Comparison of ENCODE assay signal across 21 cellular contexts in the genomic region with DNA sequence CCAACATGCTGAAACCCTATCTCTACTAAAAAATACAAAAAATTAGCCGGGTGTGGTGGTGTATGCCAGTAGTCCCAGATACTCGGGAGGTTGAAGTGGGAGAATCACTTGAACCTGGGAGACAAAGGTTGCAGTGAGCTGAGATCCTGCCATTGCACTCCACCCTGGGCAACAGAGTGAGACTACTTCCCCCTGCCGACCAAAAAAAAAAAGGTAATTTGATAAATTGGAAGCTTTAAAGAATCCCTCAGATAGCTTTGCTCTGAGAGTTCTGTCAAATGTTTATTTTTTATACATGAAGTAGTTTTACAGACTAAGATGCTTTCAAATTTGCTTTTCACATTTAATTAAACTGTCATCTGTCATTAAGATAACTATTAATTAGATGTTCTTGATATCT.
A peak's percentile ranks its signal among the peaks of the same experiment; 100 is the strongest.
DNase-seq lines count a peak whose midpoint lies in the region; ATAC-seq, FAIRE-seq and TF ChIP-seq lines count a peak whose summit lies in the region.
"Had no signal": no experiment of that assay in that cellular context is flagged by ENCODE, and none has a peak within 500 bp of the region (broad histone marks: within the 10 kb centered on the region; RNA-seq: fewer than 3 reads in every experiment).

No MANE protein-coding gene starts in this region.

- in situ Hi-C loops in HepG2 (cut with HindIII; ENCODE audit: extremely low pct_ligation_motif_present, low pct_unique_long_range_greater_than_20kb) (no loop called here), GM12878 (cut with MboI) (no loop called here)

- FAIRE-seq in HepG2 (lab: Jason Lieb, UNC) (no peak), GM12878 (lab: Jason Lieb, UNC) (no peak)
- FAIRE-seq: A204.1, D721Med, GM12891, GM18507, H54 had no signal

- peak; percentile 21; the same call in 1 of the 2 replicates for TF ChIP-seq CTCF in HepG2 (CRISPR knock-in tag; IDR thresholded peaks at IDR 0.05)
- TF ChIP-seq CTCF in right lobe of liver (IDR thresholded peaks at IDR 0.05), result no peak
- no peak for TF ChIP-seq CTCF in GM12878 (IDR thresholded peaks at IDR 0.05 in 2 of 3, conservative IDR thresholded peaks at IDR 0.05 in 1 of 3; ENCODE audit: control insufficient read depth in 2 of 3, extremely low read depth in 1 of 3, insufficient read depth in 1 of 3, low read depth in 3 of 3, low read length in 3 of 3)

- H2AFZ ChIP-seq in HepG2 (ENCODE audit: low read length) (no peak overlapping the region), GM12878 (ENCODE audit: control insufficient read depth, low read depth, low read length) (no peak overlapping the region)

- TF ChIP-seq RAD21 in HepG2 (CRISPR knock-in tag; IDR thresholded peaks at IDR 0.05) (no peak), GM12878 (IDR thresholded peaks at IDR 0.05; ENCODE audit: insufficient read depth, low read depth, low read length) (peak; percentile 20; the same call in 1 of the 2 replicates)

- H3K9me3 ChIP-seq in HepG2 (ENCODE audit: low read length) (no peaks in the 10 kb centered on the region), right lobe of liver (no peaks in the 10 kb centered on the region), GM12878 (replicated peaks; ENCODE audit: control insufficient read depth, insufficient read depth, low read length) (no peaks in the 10 kb centered on the region)
- H3K9me3 ChIP-seq: BLaER1, HAP-1 had no signal

- no peak overlapping the region for H3K9ac ChIP-seq in HepG2 (ENCODE audit: insufficient read depth, low read depth, low read length)
- H3K9ac ChIP-seq in GM12878 (ENCODE audit: control insufficient read depth, insufficient read depth, low read length), result no peak overlapping the region
- H3K9ac ChIP-seq: BLaER1 had no signal

- POLR2A ChIA-PET in HepG2 (lab: Yijun Ruan, JAX) (no interaction called here), GM12878 (lab: Charles Lee) (interaction anchor here (0.7 kb wide), 1 partner anchor 324 kb away, joined by 6 read pairs; no protein-coding TSS in a partner anchor)

- H3K36me3 ChIP-seq in HepG2 (replicated peaks in 1 of 2; ENCODE audit: control insufficient read depth in 1 of 2, insufficient read depth in 2 of 2, low read length in 2 of 2), result no peaks in the 10 kb centered on the region
- H3K36me3 ChIP-seq in right lobe of liver, result no peaks in the 10 kb centered on the region
- no peaks in the 10 kb centered on the region for H3K36me3 ChIP-seq in GM12878 (ENCODE audit: control insufficient read depth in 2 of 2, insufficient read depth in 2 of 2, low read length in 1 of 2)
- H3K36me3 ChIP-seq: BLaER1, HAP-1 had no signal

- H3K27me3 ChIP-seq in HepG2 (ENCODE audit: control insufficient read depth in 1 of 2, insufficient read depth in 2 of 2, low read length in 2 of 2) (no peaks in the 10 kb centered on the region), right lobe of liver (no peaks in the 10 kb centered on the region), GM12878 (replicated peaks in 1 of 2; ENCODE audit: control insufficient read depth in 2 of 2, insufficient read depth in 2 of 2, low read length in 1 of 2) (no peaks in the 10 kb centered on the region)
- H3K27me3 ChIP-seq: BLaER1 had no signal

- H4K20me1 ChIP-seq in HepG2 (ENCODE audit: insufficient read depth, low read length), result no peaks in the 10 kb centered on the region
- no peaks in the 10 kb centered on the region for H4K20me1 ChIP-seq in GM12878 (ENCODE audit: control insufficient read depth, insufficient read depth)
- H4K20me1 ChIP-seq: BLaER1 had no signal

- SMC1A ChIA-PET in GM12878 (lab: Charles Lee; ENCODE audit: uncharacterized antibody, unreplicated experiment), result interaction anchor here (0.6 kb wide), 2 partner anchors 88 to 301 kb away, joined by 3 read pairs; no protein-coding TSS in a partner anchor

- BruUV-seq in HepG2 (replicated peaks; lab: Mats Ljungman, UMichigan) (no TSS peak), GM12878 (replicated peaks; lab: Mats Ljungman, UMichigan) (no TSS peak)

- CTCF ChIA-PET in HepG2 (lab: Yijun Ruan, JAX; ENCODE audit: low intra/inter-chr PET ratio, low total read pairs), result no interaction called here
- CTCF ChIA-PET in GM12878 (lab: Yijun Ruan, JAX), result no interaction called here

- 19% methylated on average over 3 of the region's 3 CpGs for WGBS in HepG2 (ENCODE audit: low lambda C conversion rate)
- 71% methylated on average over 3 of the region's 3 CpGs for WGBS in right lobe of liver (ENCODE audit: insufficient coverage, low coverage, low lambda C conversion rate, missing lambda C conversion rate)
- 3% methylated on average over 3 of the region's 3 CpGs for WGBS in GM12878 (ENCODE audit: insufficient coverage, insufficient replicate concordance, low lambda C conversion rate, missing lambda C conversion rate)

- RAD21 ChIA-PET in GM12878 (lab: Charles Lee; ENCODE audit: unreplicated experiment), result no interaction called here

- DNase-seq in HepG2 (ENCODE audit: low spot score) (no peak), right lobe of liver (no peak), OCI-M1 (lab: John Stamatoyannopoulos, UW) (peak; percentile 27), GM12878 (ENCODE audit: low read depth, low spot score) (no peak)
- DNase-seq: CD4-positive, alpha-beta T cell; CD8-positive, alpha-beta memory T cell; DMS 273 treated with DMSO at 0.1 percent for 48 hours; DMS79; EL; GDM1; GOT3 had no signal

- no peak for TF ChIP-seq EP300 in HepG2 (IDR thresholded peaks at IDR 0.05; ENCODE audit: low read depth in 2 of 2, low read length in 2 of 2)
- no peak for TF ChIP-seq EP300 in HepG2 (CRISPR knock-in tag; IDR thresholded peaks at IDR 0.05; ENCODE audit: borderline replicate concordance)
- no peak for TF ChIP-seq EP300 in GM12878 (IDR thresholded peaks at IDR 0.05; ENCODE audit: borderline replicate concordance in 1 of 2, control insufficient read depth in 1 of 2, low read depth in 2 of 2, low read length in 2 of 2)

- H3K4me3 ChIP-seq in HepG2 (replicated peaks in 1 of 3; ENCODE audit: insufficient read depth in 1 of 3, low read depth in 2 of 3, low read length in 3 of 3) (no peak overlapping the region), right lobe of liver (no peak overlapping the region), GM12878 (no peak overlapping the region)
- H3K4me3 ChIP-seq: BLaER1, HAP-1 had no signal

- intact Hi-C loops in HepG2 (cut with micrococcal nuclease; ENCODE audit: unreplicated experiment) (no loop called here), right lobe of liver (cut with DNase I) (no loop called here), GM12878 (cut with micrococcal nuclease; ENCODE audit: unreplicated experiment) (no loop called here)

- ATAC-seq in HepG2 (no peak), right lobe of liver (no peak), GM12878 (no peak), GM21390 (IDR thresholded peaks at IDR 0.05; ENCODE audit: unreplicated experiment) (no peak), HG03159 (IDR thresholded peaks at IDR 0.05; ENCODE audit: unreplicated experiment) (no peak)

- H3K27ac ChIP-seq in HepG2 (ENCODE audit: extremely low read length, insufficient read depth, low read length) (no peak overlapping the region), right lobe of liver (no peak overlapping the region), GM12878 (ENCODE audit: control insufficient read depth, insufficient read depth) (no peak overlapping the region)
- H3K27ac ChIP-seq: 22Rv1, BLaER1 had no signal

- H3K4me1 ChIP-seq in HepG2 (ENCODE audit: insufficient read depth, low read length) (no peaks in the 10 kb centered on the region), right lobe of liver (no peaks in the 10 kb centered on the region), GM12878 (ENCODE audit: control insufficient read depth, insufficient read depth, low read length) (no peaks in the 10 kb centered on the region)
- H3K4me1 ChIP-seq: BLaER1, HAP-1 had no signal

- no peak for TF ChIP-seq POLR2A in HepG2 (IDR thresholded peaks at IDR 0.05; ENCODE audit: insufficient read depth in 1 of 2, low read depth in 2 of 2, low read length in 2 of 2)
- TF ChIP-seq POLR2A in right lobe of liver (IDR thresholded peaks at IDR 0.05), result no peak
- no peak for TF ChIP-seq POLR2A in GM12878 (IDR thresholded peaks at IDR 0.05; ENCODE audit: low read depth, low read length)

- no peak overlapping the region for H3K4me2 ChIP-seq in HepG2 (ENCODE audit: low read depth, low read length)
- no peak overlapping the region for H3K4me2 ChIP-seq in GM12878 (ENCODE audit: control insufficient read depth, insufficient read depth)
- H3K4me2 ChIP-seq: BLaER1 had no signal

- no peaks in the 10 kb centered on the region for H3K79me2 ChIP-seq in HepG2 (ENCODE audit: insufficient read depth, low read length)
- H3K79me2 ChIP-seq in GM12878 (ENCODE audit: control insufficient read depth, insufficient read depth, low read length), result no peaks in the 10 kb centered on the region

TF ChIP-seq in HepG2, 621 proteins besides CTCF, POLR2A, EP300 and RAD21 (continues in another document):
- TF ChIP-seq ZNF619 (CRISPR knock-in tag; IDR thresholded peaks at IDR 0.05) (no peak), MIER2 (CRISPR knock-in tag; IDR thresholded peaks at IDR 0.05) (no peak), HIVEP1 (CRISPR knock-in tag; IDR thresholded peaks at IDR 0.05) (no peak)

TF ChIP-seq in GM12878, 131 proteins besides CTCF, POLR2A, EP300 and RAD21:
- no peak for TF ChIP-seq NR2C1 (IDR thresholded peaks at IDR 0.05)
- no peak for TF ChIP-seq ZNF274 (IDR thresholded peaks at IDR 0.05; ENCODE audit: insufficient read depth, insufficient read length)
- TF ChIP-seq ZNF217 (IDR thresholded peaks at IDR 0.05), result no peak
- TF ChIP-seq RELA (IDR thresholded peaks at IDR 0.05; ENCODE audit: borderline replicate concordance, partially characterized antibody), result no peak
- no peak for TF ChIP-seq EED (IDR thresholded peaks at IDR 0.05; ENCODE audit: low read depth)
- no peak for TF ChIP-seq RFX5 (IDR thresholded peaks at IDR 0.05; ENCODE audit: low read depth, low read length)
- TF ChIP-seq, protein P1, sequence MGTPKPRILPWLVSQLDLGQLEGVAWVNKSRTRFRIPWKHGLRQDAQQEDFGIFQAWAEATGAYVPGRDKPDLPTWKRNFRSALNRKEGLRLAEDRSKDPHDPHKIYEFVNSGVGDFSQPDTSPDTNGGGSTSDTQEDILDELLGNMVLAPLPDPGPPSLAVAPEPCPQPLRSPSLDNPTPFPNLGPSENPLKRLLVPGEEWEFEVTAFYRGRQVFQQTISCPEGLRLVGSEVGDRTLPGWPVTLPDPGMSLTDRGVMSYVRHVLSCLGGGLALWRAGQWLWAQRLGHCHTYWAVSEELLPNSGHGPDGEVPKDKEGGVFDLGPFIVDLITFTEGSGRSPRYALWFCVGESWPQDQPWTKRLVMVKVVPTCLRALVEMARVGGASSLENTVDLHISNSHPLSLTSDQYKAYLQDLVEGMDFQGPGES (IDR thresholded peaks at IDR 0.05), result no peak
